1 cellular context compared by ENCODE assay signal in the genomic region with DNA sequence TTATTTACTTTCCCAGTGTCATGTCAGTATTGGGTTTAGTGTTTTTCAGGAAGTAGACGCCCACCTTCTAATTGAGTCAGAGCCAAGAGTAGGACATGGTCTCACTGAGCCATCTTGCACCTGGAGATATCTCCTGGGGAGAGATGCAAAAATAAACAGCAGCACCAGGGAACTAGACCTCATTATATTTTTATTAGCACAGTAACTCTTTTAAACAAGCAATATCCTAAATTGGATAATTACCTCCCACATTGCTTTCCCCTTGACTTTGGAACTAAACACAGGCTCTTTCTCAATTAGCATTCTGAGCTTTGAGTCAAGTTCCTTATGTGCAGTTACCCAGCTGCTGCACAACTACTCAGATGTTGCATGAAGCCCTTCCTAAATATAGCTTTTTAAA.
TF ChIP-seq lines count a peak whose summit lies in the region.

No MANE protein-coding gene starts in this region.

TF ChIP-seq in HEK293, 187 proteins besides CTCF, POLR2A, EP300 and RAD21 (continued from another document and continues in another):
- TF ChIP-seq ZNF629 (tag by site-specific recombination; IDR thresholded peaks at IDR 0.05) (peak; percentile 79), KLF10 (tag by site-specific recombination; IDR thresholded peaks at IDR 0.05) (peak; percentile 85), ZNF530 (tag by site-specific recombination; IDR thresholded peaks at IDR 0.05; ENCODE audit: low read depth) (no peak), ZNF664 (tag by site-specific recombination; IDR thresholded peaks at IDR 0.05) (no peak; the same call in 1 of the 2 replicates), ELK4 (IDR thresholded peaks at IDR 0.05; ENCODE audit: borderline replicate concordance, low read depth, low read length) (no peak), ZNF214 (tag by site-specific recombination; IDR thresholded peaks at IDR 0.05; ENCODE audit: borderline replicate concordance) (no peak), ZNF548 (tag by site-specific recombination; IDR thresholded peaks at IDR 0.05) (no peak), MYNN (tag by site-specific recombination; IDR thresholded peaks at IDR 0.05; ENCODE audit: borderline replicate concordance) (no peak), ZNF239 (tag by site-specific recombination; IDR thresholded peaks at IDR 0.05) (no peak), KLF16 (tag by site-specific recombination; IDR thresholded peaks at IDR 0.05) (peak; percentile 61; the same call in 1 of the 2 replicates), INSM2 (tag by site-specific recombination; IDR thresholded peaks at IDR 0.05) (peak; percentile 80), ZNF157 (tag by site-specific recombination; IDR thresholded peaks at IDR 0.05) (no peak), ZNF501 (tag by site-specific recombination; IDR thresholded peaks at IDR 0.05) (peak; percentile 91), ZNF623 (tag by site-specific recombination; IDR thresholded peaks at IDR 0.05) (no peak), WT1 (tag by site-specific recombination; IDR thresholded peaks at IDR 0.05) (peak; percentile 99), ZNF660 (tag by site-specific recombination; IDR thresholded peaks at IDR 0.05) (no peak), ZEB2 (tag by site-specific recombination; IDR thresholded peaks at IDR 0.05) (peak; percentile 66; the same call in 1 of the 2 replicates), ZNF266 (tag by site-specific recombination; IDR thresholded peaks at IDR 0.05; ENCODE audit: low read depth) (no peak), ZNF677 (tag by site-specific recombination; IDR thresholded peaks at IDR 0.05) (no peak), ZNF23 (tag by site-specific recombination; IDR thresholded peaks at IDR 0.05; ENCODE audit: borderline replicate concordance) (no peak), MEIS1 (CRISPR knock-in tag; IDR thresholded peaks at IDR 0.05; ENCODE audit: borderline replicate concordance) (no peak), ZNF155 (tag by site-specific recombination; IDR thresholded peaks at IDR 0.05) (no peak), EGR2 (tag by site-specific recombination; IDR thresholded peaks at IDR 0.05; ENCODE audit: low read depth) (peak; percentile 45), RBAK (tag by site-specific recombination; IDR thresholded peaks at IDR 0.05) (no peak), ZNF521 (tag by site-specific recombination; IDR thresholded peaks at IDR 0.05) (no peak), ZNF48 (tag by site-specific recombination; IDR thresholded peaks at IDR 0.05) (no peak), ATF2 (tag by site-specific recombination; IDR thresholded peaks at IDR 0.05; ENCODE audit: low read depth) (0 out of 2 replicates have a peak, but pooled peaks have one; percentile 26), ZNF792 (tag by site-specific recombination; IDR thresholded peaks at IDR 0.05) (no peak), ZNF704 (tag by site-specific recombination; IDR thresholded peaks at IDR 0.05) (no peak), ZNF433 (tag by site-specific recombination; IDR thresholded peaks at IDR 0.05; ENCODE audit: low read depth) (no peak), ZNF610 (tag by site-specific recombination; IDR thresholded peaks at IDR 0.05; ENCODE audit: borderline replicate concordance) (peak; percentile 61; the same call in 1 of the 2 replicates), HIC1 (tag by site-specific recombination; IDR thresholded peaks at IDR 0.05) (peak; percentile 34; the same call in 1 of the 2 replicates), SETDB1 (IDR thresholded peaks at IDR 0.05; ENCODE audit: insufficient read length, low read length) (no peak), YY1 (tag by site-specific recombination; IDR thresholded peaks at IDR 0.05) (peak; percentile 45; the same call in 1 of the 2 replicates), ZBTB6 (tag by site-specific recombination; IDR thresholded peaks at IDR 0.05) (peak; percentile 13; the same call in 1 of the 2 replicates), ZFHX2 (tag by site-specific recombination; conservative IDR thresholded peaks at IDR 0.05) (peak; percentile 87), ZNF423 (tag by site-specific recombination; IDR thresholded peaks at IDR 0.05) (peak; percentile 97), ZNF843 (tag by site-specific recombination; IDR thresholded peaks at IDR 0.05) (peak; percentile 99), ZNF624 (tag by site-specific recombination; IDR thresholded peaks at IDR 0.05) (no peak), ZNF211 (tag by site-specific recombination; IDR thresholded peaks at IDR 0.05; ENCODE audit: low read depth) (no peak), KLF7 (tag by site-specific recombination; IDR thresholded peaks at IDR 0.05; ENCODE audit: borderline replicate concordance) (peak; percentile 89; the same call in 1 of the 2 replicates), ZNF335 (tag by site-specific recombination; conservative IDR thresholded peaks at IDR 0.05) (no peak), ZNF146 (tag by site-specific recombination; IDR thresholded peaks at IDR 0.05) (peak; percentile 51; the same call in 1 of the 2 replicates), OSR2 (tag by site-specific recombination; IDR thresholded peaks at IDR 0.05) (peak; percentile 96), ZNF174 (tag by site-specific recombination; IDR thresholded peaks at IDR 0.05) (no peak), ZNF473 (tag by site-specific recombination; IDR thresholded peaks at IDR 0.05) (no peak), ZNF394 (tag by site-specific recombination; IDR thresholded peaks at IDR 0.05; ENCODE audit: borderline replicate concordance) (no peak), ZBTB48 (tag by site-specific recombination; IDR thresholded peaks at IDR 0.05) (no peak), ZNF707 (tag by site-specific recombination; IDR thresholded peaks at IDR 0.05) (no peak), ZNF280D (tag by site-specific recombination; IDR thresholded peaks at IDR 0.05) (no peak), ZNF354C (tag by site-specific recombination; IDR thresholded peaks at IDR 0.05; ENCODE audit: borderline replicate concordance, low read depth) (no peak), ZNF561 (tag by site-specific recombination; IDR thresholded peaks at IDR 0.05; ENCODE audit: borderline replicate concordance) (peak; percentile 91), REPIN1 (tag by site-specific recombination; IDR thresholded peaks at IDR 0.05; ENCODE audit: low read depth) (no peak; the same call in 1 of the 2 replicates)
- TF ChIP-seq, protein P1, sequence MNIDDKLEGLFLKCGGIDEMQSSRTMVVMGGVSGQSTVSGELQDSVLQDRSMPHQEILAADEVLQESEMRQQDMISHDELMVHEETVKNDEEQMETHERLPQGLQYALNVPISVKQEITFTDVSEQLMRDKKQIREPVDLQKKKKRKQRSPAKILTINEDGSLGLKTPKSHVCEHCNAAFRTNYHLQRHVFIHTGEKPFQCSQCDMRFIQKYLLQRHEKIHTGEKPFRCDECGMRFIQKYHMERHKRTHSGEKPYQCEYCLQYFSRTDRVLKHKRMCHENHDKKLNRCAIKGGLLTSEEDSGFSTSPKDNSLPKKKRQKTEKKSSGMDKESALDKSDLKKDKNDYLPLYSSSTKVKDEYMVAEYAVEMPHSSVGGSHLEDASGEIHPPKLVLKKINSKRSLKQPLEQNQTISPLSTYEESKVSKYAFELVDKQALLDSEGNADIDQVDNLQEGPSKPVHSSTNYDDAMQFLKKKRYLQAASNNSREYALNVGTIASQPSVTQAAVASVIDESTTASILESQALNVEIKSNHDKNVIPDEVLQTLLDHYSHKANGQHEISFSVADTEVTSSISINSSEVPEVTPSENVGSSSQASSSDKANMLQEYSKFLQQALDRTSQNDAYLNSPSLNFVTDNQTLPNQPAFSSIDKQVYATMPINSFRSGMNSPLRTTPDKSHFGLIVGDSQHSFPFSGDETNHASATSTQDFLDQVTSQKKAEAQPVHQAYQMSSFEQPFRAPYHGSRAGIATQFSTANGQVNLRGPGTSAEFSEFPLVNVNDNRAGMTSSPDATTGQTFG (tag by site-specific recombination; IDR thresholded peaks at IDR 0.05; ENCODE audit: borderline replicate concordance) = no peak
